1 cellular context compared by ENCODE assay signal in the genomic region with DNA sequence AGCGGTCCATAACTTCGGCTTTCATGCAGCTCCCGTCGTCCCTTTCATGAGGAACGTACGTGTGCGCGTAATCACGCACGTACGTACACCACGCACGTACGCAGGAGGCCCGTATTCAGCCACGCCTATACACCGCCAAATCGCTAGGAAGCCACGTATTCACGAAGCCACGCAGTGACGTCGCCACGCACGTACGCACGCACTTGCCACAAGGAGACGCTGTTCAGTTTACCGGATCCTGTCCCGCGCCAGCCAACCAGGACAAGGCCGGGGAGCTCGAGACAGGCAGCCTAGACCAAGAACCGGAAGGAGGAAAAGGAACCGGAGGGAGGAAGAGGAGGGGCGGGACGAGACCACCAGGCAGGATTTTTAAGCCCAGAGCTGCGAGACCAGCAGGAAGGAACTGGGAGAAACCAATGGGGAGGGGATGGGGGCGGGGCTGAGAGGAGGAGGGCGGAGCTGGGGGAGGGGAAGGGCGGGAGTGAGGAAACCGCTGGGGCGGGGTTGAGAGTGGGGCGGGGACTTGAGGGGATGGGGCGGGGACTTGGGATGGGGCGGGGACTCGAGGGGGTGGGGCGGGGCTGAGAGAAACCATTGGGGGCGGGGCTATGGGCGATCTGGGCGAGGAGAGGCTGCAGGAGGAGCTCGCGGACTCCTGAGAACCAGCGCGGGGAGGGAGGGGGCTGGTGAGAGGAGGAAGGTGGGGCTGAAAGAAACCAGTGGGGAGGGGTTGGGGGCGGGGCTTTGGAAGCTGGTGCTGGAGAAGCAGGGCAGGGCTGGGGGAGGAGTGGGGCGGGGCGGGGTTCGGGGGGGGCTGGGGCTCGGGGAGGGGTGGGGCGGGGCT.
TF ChIP-seq lines count a peak whose summit lies in the region.

A gene (minus strand): TSS at position 65 of the 844 bp plus-strand sequence. CDS start 4,617 bp downstream, outside the sequence.

TF ChIP-seq in liver, 16 proteins besides CTCF, POLR2A, EP300 and RAD21 (continued from another document):
- TF ChIP-seq, protein P1, sequence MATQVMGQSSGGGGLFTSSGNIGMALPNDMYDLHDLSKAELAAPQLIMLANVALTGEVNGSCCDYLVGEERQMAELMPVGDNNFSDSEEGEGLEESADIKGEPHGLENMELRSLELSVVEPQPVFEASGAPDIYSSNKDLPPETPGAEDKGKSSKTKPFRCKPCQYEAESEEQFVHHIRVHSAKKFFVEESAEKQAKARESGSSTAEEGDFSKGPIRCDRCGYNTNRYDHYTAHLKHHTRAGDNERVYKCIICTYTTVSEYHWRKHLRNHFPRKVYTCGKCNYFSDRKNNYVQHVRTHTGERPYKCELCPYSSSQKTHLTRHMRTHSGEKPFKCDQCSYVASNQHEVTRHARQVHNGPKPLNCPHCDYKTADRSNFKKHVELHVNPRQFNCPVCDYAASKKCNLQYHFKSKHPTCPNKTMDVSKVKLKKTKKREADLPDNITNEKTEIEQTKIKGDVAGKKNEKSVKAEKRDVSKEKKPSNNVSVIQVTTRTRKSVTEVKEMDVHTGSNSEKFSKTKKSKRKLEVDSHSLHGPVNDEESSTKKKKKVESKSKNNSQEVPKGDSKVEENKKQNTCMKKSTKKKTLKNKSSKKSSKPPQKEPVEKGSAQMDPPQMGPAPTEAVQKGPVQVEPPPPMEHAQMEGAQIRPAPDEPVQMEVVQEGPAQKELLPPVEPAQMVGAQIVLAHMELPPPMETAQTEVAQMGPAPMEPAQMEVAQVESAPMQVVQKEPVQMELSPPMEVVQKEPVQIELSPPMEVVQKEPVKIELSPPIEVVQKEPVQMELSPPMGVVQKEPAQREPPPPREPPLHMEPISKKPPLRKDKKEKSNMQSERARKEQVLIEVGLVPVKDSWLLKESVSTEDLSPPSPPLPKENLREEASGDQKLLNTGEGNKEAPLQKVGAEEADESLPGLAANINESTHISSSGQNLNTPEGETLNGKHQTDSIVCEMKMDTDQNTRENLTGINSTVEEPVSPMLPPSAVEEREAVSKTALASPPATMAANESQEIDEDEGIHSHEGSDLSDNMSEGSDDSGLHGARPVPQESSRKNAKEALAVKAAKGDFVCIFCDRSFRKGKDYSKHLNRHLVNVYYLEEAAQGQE (IDR thresholded peaks at IDR 0.05), result no peak
- peak in 1 of 2 donors; percentile 24 for TF ChIP-seq JUND (IDR thresholded peaks at IDR 0.05)
- no peak for TF ChIP-seq FOXA2 (IDR thresholded peaks at IDR 0.05)
- TF ChIP-seq, protein P2, sequence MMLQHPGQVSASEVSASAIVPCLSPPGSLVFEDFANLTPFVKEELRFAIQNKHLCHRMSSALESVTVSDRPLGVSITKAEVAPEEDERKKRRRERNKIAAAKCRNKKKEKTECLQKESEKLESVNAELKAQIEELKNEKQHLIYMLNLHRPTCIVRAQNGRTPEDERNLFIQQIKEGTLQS (IDR thresholded peaks at IDR 0.05), result no peak
- TF ChIP-seq SP1 (IDR thresholded peaks at IDR 0.05), result peak; percentile 67
- TF ChIP-seq, protein P3, sequence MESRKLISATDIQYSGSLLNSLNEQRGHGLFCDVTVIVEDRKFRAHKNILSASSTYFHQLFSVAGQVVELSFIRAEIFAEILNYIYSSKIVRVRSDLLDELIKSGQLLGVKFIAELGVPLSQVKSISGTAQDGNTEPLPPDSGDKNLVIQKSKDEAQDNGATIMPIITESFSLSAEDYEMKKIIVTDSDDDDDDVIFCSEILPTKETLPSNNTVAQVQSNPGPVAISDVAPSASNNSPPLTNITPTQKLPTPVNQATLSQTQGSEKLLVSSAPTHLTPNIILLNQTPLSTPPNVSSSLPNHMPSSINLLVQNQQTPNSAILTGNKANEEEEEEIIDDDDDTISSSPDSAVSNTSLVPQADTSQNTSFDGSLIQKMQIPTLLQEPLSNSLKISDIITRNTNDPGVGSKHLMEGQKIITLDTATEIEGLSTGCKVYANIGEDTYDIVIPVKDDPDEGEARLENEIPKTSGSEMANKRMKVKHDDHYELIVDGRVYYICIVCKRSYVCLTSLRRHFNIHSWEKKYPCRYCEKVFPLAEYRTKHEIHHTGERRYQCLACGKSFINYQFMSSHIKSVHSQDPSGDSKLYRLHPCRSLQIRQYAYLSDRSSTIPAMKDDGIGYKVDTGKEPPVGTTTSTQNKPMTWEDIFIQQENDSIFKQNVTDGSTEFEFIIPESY (IDR thresholded peaks at IDR 0.05), result peak; percentile 88
- peak; percentile 46 to 86 for TF ChIP-seq GABPA (IDR thresholded peaks at IDR 0.05 in 1 of 2, conservative IDR thresholded peaks at IDR 0.05 in 1 of 2)
- peak in 1 of 2 donors; percentile 90 for TF ChIP-seq EGR1 (IDR thresholded peaks at IDR 0.05; ENCODE audit: low read depth in 2 of 2)
